ENCODE assay signal across 1 cellular context in genomic region chr20:63217706-63218105, GRCh38.
TF ChIP-seq lines count a peak whose summit lies in the region.

No MANE protein-coding gene starts in this region.

TF ChIP-seq in HepG2, 621 proteins besides CTCF, POLR2A, EP300 and RAD21 (continued from another document):
- TF ChIP-seq ZNF577 (CRISPR knock-in tag; IDR thresholded peaks at IDR 0.05; ENCODE audit: borderline replicate concordance, low read depth) (no peak), SKI (IDR thresholded peaks at IDR 0.05; ENCODE audit: partially characterized antibody) (no peak), ZNF614 (CRISPR knock-in tag; IDR thresholded peaks at IDR 0.05; ENCODE audit: borderline replicate concordance) (0 out of 2 replicates have a peak, but pooled peaks have one; percentile 20), ZNF547 (CRISPR knock-in tag; IDR thresholded peaks at IDR 0.05) (no peak), ZBTB25 (CRISPR knock-in tag; IDR thresholded peaks at IDR 0.05) (no peak), ZNF678 (CRISPR knock-in tag; IDR thresholded peaks at IDR 0.05) (no peak), ATF3 (CRISPR knock-in tag; IDR thresholded peaks at IDR 0.05) (no peak), E2F2 (CRISPR knock-in tag; IDR thresholded peaks at IDR 0.05; ENCODE audit: borderline replicate concordance) (no peak), PHF20 (CRISPR knock-in tag; IDR thresholded peaks at IDR 0.05) (no peak), GLI4 (CRISPR knock-in tag; IDR thresholded peaks at IDR 0.05; ENCODE audit: borderline replicate concordance) (no peak), PRDM10 (CRISPR knock-in tag; IDR thresholded peaks at IDR 0.05; ENCODE audit: low read depth) (no peak), POLR2G (IDR thresholded peaks at IDR 0.05; ENCODE audit: low read depth, low read length) (no peak), FOXK1 (CRISPR knock-in tag; IDR thresholded peaks at IDR 0.05; ENCODE audit: borderline replicate concordance, low read depth) (no peak), CCDC6 (CRISPR knock-in tag; IDR thresholded peaks at IDR 0.05) (no peak), THAP7 (CRISPR knock-in tag; IDR thresholded peaks at IDR 0.05) (no peak), ZNF318 (CRISPR knock-in tag; IDR thresholded peaks at IDR 0.05) (no peak), MNT (IDR thresholded peaks at IDR 0.05) (no peak), IKZF1 (IDR thresholded peaks at IDR 0.05) (no peak), NR2C2 (CRISPR knock-in tag; IDR thresholded peaks at IDR 0.05; ENCODE audit: borderline replicate concordance) (no peak), XRCC5 (optimal IDR thresholded peaks at IDR 0.05; ENCODE audit: low read length) (no peak), GZF1 (CRISPR knock-in tag; IDR thresholded peaks at IDR 0.05) (no peak), GATA4 (IDR thresholded peaks at IDR 0.05; ENCODE audit: borderline replicate concordance, low read depth) (no peak), ZNF501 (CRISPR knock-in tag; IDR thresholded peaks at IDR 0.05) (peak; percentile 54; the same call in 1 of the 2 replicates), MED1 (CRISPR knock-in tag; IDR thresholded peaks at IDR 0.05) (no peak), FLYWCH1 (CRISPR knock-in tag; IDR thresholded peaks at IDR 0.05) (no peak), MTA1 (CRISPR knock-in tag; IDR thresholded peaks at IDR 0.05; ENCODE audit: borderline replicate concordance) (no peak), MAF1 (CRISPR knock-in tag; IDR thresholded peaks at IDR 0.05; ENCODE audit: borderline replicate concordance) (no peak), GMEB2 (CRISPR knock-in tag; IDR thresholded peaks at IDR 0.05; ENCODE audit: low read depth) (no peak), GTF2F1 (IDR thresholded peaks at IDR 0.05; ENCODE audit: low read length) (no peak), ETV6 (CRISPR knock-in tag; conservative IDR thresholded peaks at IDR 0.05) (no peak), KLF13 (CRISPR knock-in tag; IDR thresholded peaks at IDR 0.05) (0 out of 2 replicates have a peak, but pooled peaks have one; percentile 13), ZNF333 (CRISPR knock-in tag; IDR thresholded peaks at IDR 0.05; ENCODE audit: borderline replicate concordance) (no peak), ZNF557 (CRISPR knock-in tag; IDR thresholded peaks at IDR 0.05) (no peak), ZNF468 (CRISPR knock-in tag; IDR thresholded peaks at IDR 0.05) (no peak), RBM22 (optimal IDR thresholded peaks at IDR 0.05; ENCODE audit: low read length) (no peak), TFDP2 (CRISPR knock-in tag; IDR thresholded peaks at IDR 0.05) (no peak), ZNF75D (CRISPR knock-in tag; IDR thresholded peaks at IDR 0.05; ENCODE audit: borderline replicate concordance) (no peak), ZNF552 (CRISPR knock-in tag; IDR thresholded peaks at IDR 0.05; ENCODE audit: borderline replicate concordance) (0 out of 2 replicates have a peak, but pooled peaks have one; percentile 26)
